ENCODE assay signal across 10 cellular contexts in the genomic region with DNA sequence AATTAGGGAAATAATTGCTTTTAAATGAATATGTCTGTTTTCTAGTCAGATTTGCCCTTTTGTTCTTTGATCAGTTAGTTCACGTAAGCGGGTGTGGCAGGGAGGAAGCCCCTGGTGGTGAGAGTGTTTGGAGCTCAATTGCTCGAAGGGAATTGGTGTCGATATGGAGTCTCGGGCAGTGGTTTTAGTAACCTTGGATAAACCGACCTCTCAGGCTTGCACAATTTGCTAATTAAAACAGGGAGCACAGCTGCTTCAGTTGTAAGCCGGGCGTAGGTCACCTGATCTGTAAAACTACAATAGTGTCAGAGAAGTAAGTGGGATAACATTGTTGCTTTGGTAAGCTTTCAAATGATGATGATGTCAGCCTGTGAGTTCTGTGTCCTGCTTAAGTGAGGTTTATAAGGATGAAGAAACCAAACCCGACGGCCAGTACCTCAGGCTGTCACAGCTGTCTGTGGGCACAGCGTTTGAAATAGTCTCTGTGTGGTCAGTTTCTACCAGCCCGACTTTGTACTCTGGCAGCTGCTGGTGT. TPM values are rescaled to one million over a fixed set of nuclear protein-coding genes. Genes with fewer than 3 reads are reported as not detected.
DNase-seq lines count a peak whose midpoint lies in the region; ATAC-seq and TF ChIP-seq lines count a peak whose summit lies in the region.
"Had no signal": no experiment of that assay in that cellular context is flagged by ENCODE, and none has a peak within 500 bp of the region (broad histone marks: within the 10 kb centered on the region; RNA-seq: fewer than 3 reads in every experiment).

No MANE protein-coding gene starts in this region.

- H3K4me1 Mint-ChIP-seq in MCF 10A (ENCODE audit: insufficient read depth, unreplicated experiment): peaks cover 17% of the 10 kb centered on the region

- H3K27ac ChIP-seq in heart right ventricle (peak overlapping the region in 9 of 10 donors; percentile 11 to 73 (median 52)), right cardiac atrium (ENCODE audit: low read length) (no peak overlapping the region), liver (ENCODE audit: low read depth in 1 of 2, low read length in 2 of 2) (peak overlapping the region; percentile 43 to 51), urinary bladder (ENCODE audit: low read depth) (peak overlapping the region; percentile 43)

- intact Hi-C loops in heart right ventricle (cut with DNase I) (no loop called here), right cardiac atrium (cut with DNase I) (no loop called here), MCF 10A (cut with micrococcal nuclease) (no loop called here)

- CTCF ChIA-PET in MCF 10A (lab: Yijun Ruan, JAX): interaction anchor here (0.6 to 4.2 kb wide), 3 partner anchors 17 to 349 kb away, joined by 4 to 28 read pairs (median 4); no protein-coding TSS in a partner anchor

- BruUV-seq in MCF 10A (replicated peaks; lab: Mats Ljungman, UMichigan): no TSS peak

- H3K9ac ChIP-seq in liver (ENCODE audit: low read depth in 1 of 2, low read length in 2 of 2): no peak overlapping the region

- TF ChIP-seq CTCF in heart right ventricle (IDR thresholded peaks at IDR 0.05) (peak in 5 of 9 donors; percentile 9 to 24 (median 22)), MCF 10A (IDR thresholded peaks at IDR 0.05; ENCODE audit: unreplicated experiment) (no peak), liver (IDR thresholded peaks at IDR 0.05; ENCODE audit: low read depth, low read length, missing input control) (no peak)

- no peaks in the 10 kb centered on the region for H3K9me3 ChIP-seq in heart right ventricle
- no peaks in the 10 kb centered on the region for H3K9me3 ChIP-seq in right cardiac atrium (ENCODE audit: control insufficient read depth, low read length)
- no peaks in the 10 kb centered on the region for H3K9me3 ChIP-seq in liver (ENCODE audit: control insufficient read depth in 4 of 4, low read length in 3 of 4)

- WGBS in heart right ventricle, 2 donors: 58 to 69% methylated on average over 12 of the region's 12 CpGs
- WGBS in right cardiac atrium: 61% methylated on average over 12 of the region's 12 CpGs
- 31% methylated on average over 12 of the region's 12 CpGs for WGBS in liver
- WGBS in urinary bladder: 67% methylated on average over 12 of the region's 12 CpGs

- H3K4me3 Mint-ChIP-seq in MCF 10A (ENCODE audit: unreplicated experiment): peak overlapping the region; percentile 16

- peak overlapping the region; percentile 85 for H3K27ac Mint-ChIP-seq in MCF 10A (ENCODE audit: low read depth, unreplicated experiment)

- ATAC-seq in heart right ventricle: peak in 3 of 8 donors; percentile 24 to 46 (median 28)
- no peak for ATAC-seq in right cardiac atrium

- H3K27me3 ChIP-seq in heart right ventricle (no peaks in the 10 kb centered on the region), right cardiac atrium (ENCODE audit: control insufficient read depth, insufficient read depth) (no peaks in the 10 kb centered on the region), liver (ENCODE audit: control insufficient read depth in 4 of 4, insufficient read depth in 4 of 4, low read length in 3 of 4) (no peaks in the 10 kb centered on the region)

- no peak overlapping the region for H3K4me3 ChIP-seq in heart right ventricle
- H3K4me3 ChIP-seq in right cardiac atrium (ENCODE audit: low read length): no peak overlapping the region
- no peak overlapping the region for H3K4me3 ChIP-seq in liver (ENCODE audit: low read depth in 1 of 3, low read length in 3 of 3)
- H3K4me3 ChIP-seq in urinary bladder (ENCODE audit: low read depth, low read length): no peak overlapping the region

- DNase-seq in heart right ventricle (no peak), right cardiac atrium (no peak), MCF 10A (ENCODE audit: unreplicated experiment) (no peak), UCSD-AML1 (lab: John Stamatoyannopoulos, UW; ENCODE audit: unreplicated experiment) (no peak)
- no peak for DNase-seq in activated naive CD4-positive, alpha-beta T cell treated with anti-CD3 and anti-CD28 coated beads, Interleukin-2, amount 50 U/mL, for 16 hours
- no peak for DNase-seq in activated CD8-positive, alpha-beta memory T cell treated with anti-CD3 and anti-CD28 coated beads for 24 hours
- DNase-seq: activated T-cell treated with anti-CD3 and anti-CD28 coated beads, Interleukin-2, amount 50 U/mL, for 48 hours had no signal

- peaks cover 7 to 40% (median 30%) of the 10 kb centered on the region in 9 donors for H3K4me1 ChIP-seq in heart right ventricle
- H3K4me1 ChIP-seq in right cardiac atrium (ENCODE audit: control insufficient read depth, insufficient read depth, low read length): peaks cover 11% of the 10 kb centered on the region
- peaks cover 7 to 25% (median 16%) of the 10 kb centered on the region in 4 donors for H3K4me1 ChIP-seq in liver (ENCODE audit: control insufficient read depth in 4 of 4, insufficient read depth in 4 of 4, low read length in 3 of 4)
- no peaks in the 10 kb centered on the region for H3K4me1 ChIP-seq in urinary bladder (ENCODE audit: insufficient read depth)

- TF ChIP-seq RAD21 in liver (IDR thresholded peaks at IDR 0.05): no peak

- H3K9me3 Mint-ChIP-seq in MCF 10A (ENCODE audit: unreplicated experiment): no peaks in the 10 kb centered on the region

- H3K27me3 Mint-ChIP-seq in MCF 10A (ENCODE audit: insufficient read depth, unreplicated experiment): no peaks in the 10 kb centered on the region

- POLR2A ChIA-PET in MCF 10A (lab: Yijun Ruan, JAX): interaction anchor here (1.0 to 8.5 kb wide), 11 partner anchors 11 to 60 kb away, joined by 3 to 162 read pairs (median 5); no protein-coding TSS in a partner anchor

- H3K36me3 ChIP-seq in heart right ventricle: peaks cover 0 to 17% (median 0%) of the 10 kb centered on the region in 9 donors
- peaks cover 0 to 1% (median 0%) of the 10 kb centered on the region in 4 donors for H3K36me3 ChIP-seq in liver (ENCODE audit: control insufficient read depth in 4 of 4, insufficient read depth in 3 of 4, low read depth in 1 of 4, low read length in 3 of 4)
- H3K36me3 ChIP-seq in urinary bladder (ENCODE audit: insufficient read depth): peaks cover 2% of the 10 kb centered on the region

- peaks cover 20% of the 10 kb centered on the region for H3K36me3 Mint-ChIP-seq in MCF 10A (ENCODE audit: insufficient read depth, unreplicated experiment)

TF ChIP-seq in liver, 16 proteins besides CTCF, POLR2A, EP300 and RAD21:
- TF ChIP-seq, protein P1, sequence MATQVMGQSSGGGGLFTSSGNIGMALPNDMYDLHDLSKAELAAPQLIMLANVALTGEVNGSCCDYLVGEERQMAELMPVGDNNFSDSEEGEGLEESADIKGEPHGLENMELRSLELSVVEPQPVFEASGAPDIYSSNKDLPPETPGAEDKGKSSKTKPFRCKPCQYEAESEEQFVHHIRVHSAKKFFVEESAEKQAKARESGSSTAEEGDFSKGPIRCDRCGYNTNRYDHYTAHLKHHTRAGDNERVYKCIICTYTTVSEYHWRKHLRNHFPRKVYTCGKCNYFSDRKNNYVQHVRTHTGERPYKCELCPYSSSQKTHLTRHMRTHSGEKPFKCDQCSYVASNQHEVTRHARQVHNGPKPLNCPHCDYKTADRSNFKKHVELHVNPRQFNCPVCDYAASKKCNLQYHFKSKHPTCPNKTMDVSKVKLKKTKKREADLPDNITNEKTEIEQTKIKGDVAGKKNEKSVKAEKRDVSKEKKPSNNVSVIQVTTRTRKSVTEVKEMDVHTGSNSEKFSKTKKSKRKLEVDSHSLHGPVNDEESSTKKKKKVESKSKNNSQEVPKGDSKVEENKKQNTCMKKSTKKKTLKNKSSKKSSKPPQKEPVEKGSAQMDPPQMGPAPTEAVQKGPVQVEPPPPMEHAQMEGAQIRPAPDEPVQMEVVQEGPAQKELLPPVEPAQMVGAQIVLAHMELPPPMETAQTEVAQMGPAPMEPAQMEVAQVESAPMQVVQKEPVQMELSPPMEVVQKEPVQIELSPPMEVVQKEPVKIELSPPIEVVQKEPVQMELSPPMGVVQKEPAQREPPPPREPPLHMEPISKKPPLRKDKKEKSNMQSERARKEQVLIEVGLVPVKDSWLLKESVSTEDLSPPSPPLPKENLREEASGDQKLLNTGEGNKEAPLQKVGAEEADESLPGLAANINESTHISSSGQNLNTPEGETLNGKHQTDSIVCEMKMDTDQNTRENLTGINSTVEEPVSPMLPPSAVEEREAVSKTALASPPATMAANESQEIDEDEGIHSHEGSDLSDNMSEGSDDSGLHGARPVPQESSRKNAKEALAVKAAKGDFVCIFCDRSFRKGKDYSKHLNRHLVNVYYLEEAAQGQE (IDR thresholded peaks at IDR 0.05): peak; percentile 12
- peak; percentile 32 for TF ChIP-seq SP1 (IDR thresholded peaks at IDR 0.05)
- TF ChIP-seq RXRA (IDR thresholded peaks at IDR 0.05): peak in 1 of 2 donors; percentile 3
- TF ChIP-seq, protein P2, sequence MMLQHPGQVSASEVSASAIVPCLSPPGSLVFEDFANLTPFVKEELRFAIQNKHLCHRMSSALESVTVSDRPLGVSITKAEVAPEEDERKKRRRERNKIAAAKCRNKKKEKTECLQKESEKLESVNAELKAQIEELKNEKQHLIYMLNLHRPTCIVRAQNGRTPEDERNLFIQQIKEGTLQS (IDR thresholded peaks at IDR 0.05): no peak
- TF ChIP-seq HNF4A (conservative IDR thresholded peaks at IDR 0.05): peak in 1 of 2 donors; percentile 44

RNA-seq across cellular contexts. Expression of a gene that starts 2.9 kb away (rescaled TPM):
- total RNA-seq in heart right ventricle (under 1 TPM in 3 of 10 donors, not detected in 7; 0.11 to 0.20 (median 0.15) TPM), right cardiac atrium (not detected), MCF 10A (2022) (0.14 TPM in 1 of 2 replicates, not detected in the other), liver (not detected), urinary bladder (3.1 TPM)
- polyA plus RNA-seq in heart right ventricle (under 1 TPM; 0.14 to 0.15 TPM), right cardiac atrium (0.07 TPM), liver (under 1 TPM; 0.02 to 0.08 TPM), urinary bladder (2.7 TPM)
- total RNA-seq: mucosa of gallbladder had no signal

Comparison
In these comparisons a context has a peak if more than half of its experiments do, and no peak if none do; other contexts are left out.
1. CTCF ChIP-seq: peak in heart right ventricle (5 of 9); none in MCF 10A (single experiment) and liver (single experiment).